ENCODE assay signal across 16 cellular contexts in genomic region chr5:129322968-129323367, GRCh38.
DNase-seq lines count a peak whose midpoint lies in the region; ATAC-seq and TF ChIP-seq lines count a peak whose summit lies in the region.
"Had no signal": no experiment of that assay in that cellular context is flagged by ENCODE, and none has a peak within 500 bp of the region (broad histone marks: within the 10 kb centered on the region; RNA-seq: fewer than 3 reads in every experiment).

No MANE protein-coding gene starts in this region.

- no peak for TF ChIP-seq EP300 in upper lobe of left lung (IDR thresholded peaks at IDR 0.05)

- H3K23ac ChIP-seq in IMR-90 (ENCODE audit: low read depth, low read length) = no peak overlapping the region

- H3K27me3 Mint-ChIP-seq in stimulated activated naive CD8-positive, alpha-beta T cell treated with anti-CD3 and anti-CD28 coated beads, Interleukin-15, amount 100 ng/mL, for 72 hours = no peaks in the 10 kb centered on the region
- H3K27me3 Mint-ChIP-seq: CD4-positive, CD25-positive, alpha-beta regulatory T cell had no signal

- 50% methylated on average over 2 of the region's 3 CpGs; no CpG with 5 or more reads in 1 of the 2 experiments for WGBS in IMR-90 (ENCODE audit: extremely low coverage in 2 of 2, insufficient read length in 1 of 2), 2 experiments
- WGBS in upper lobe of left lung, 2 donors = 60 to 89% methylated on average over 1 to 3 of the region's 3 CpGs

- H3K4me3 ChIP-seq in IMR-90 (ENCODE audit: insufficient read depth, low read depth, low read length) (no peak overlapping the region), upper lobe of left lung (no peak overlapping the region)
- H3K4me3 ChIP-seq: BLaER1 had no signal

- no peak overlapping the region for H3K4me3 Mint-ChIP-seq in stimulated activated naive CD8-positive, alpha-beta T cell treated with anti-CD3 and anti-CD28 coated beads, Interleukin-15, amount 100 ng/mL, for 72 hours
- H3K4me3 Mint-ChIP-seq: CD4-positive, CD25-positive, alpha-beta regulatory T cell; CD8-positive, alpha-beta T cell had no signal

- no peak overlapping the region for H2AK5ac ChIP-seq in IMR-90 (ENCODE audit: low read depth, low read length)

- TF ChIP-seq RAD21 in IMR-90 (IDR thresholded peaks at IDR 0.05; ENCODE audit: low read length) = no peak

- H2BK15ac ChIP-seq in IMR-90 (ENCODE audit: low read depth, low read length) = no peak overlapping the region

- H3K27ac Mint-ChIP-seq in stimulated activated naive CD8-positive, alpha-beta T cell treated with anti-CD3 and anti-CD28 coated beads, Interleukin-15, amount 100 ng/mL, for 72 hours = no peak overlapping the region
- H3K27ac Mint-ChIP-seq: CD4-positive, CD25-positive, alpha-beta regulatory T cell; CD8-positive, alpha-beta T cell had no signal

- in situ Hi-C loops in IMR-90 (cut with MboI; ENCODE audit: low sequenced_read_pairs) = no loop called here

- CTCF ChIA-PET in IMR-90 (lab: Yijun Ruan, JAX) = no interaction called here

- peaks cover 7% of the 10 kb centered on the region; the same call in 1 of the 2 replicates for H3K9me3 ChIP-seq in IMR-90 (ENCODE audit: control insufficient read depth, insufficient read depth, low read length)
- peaks cover 0 to 30% (median 0%) of the 10 kb centered on the region in 4 donors for H3K9me3 ChIP-seq in upper lobe of left lung
- H3K9me3 ChIP-seq: Caco-2 had no signal

- no peak overlapping the region for H3K9ac ChIP-seq in IMR-90 (ENCODE audit: low read depth, low read length)
- H3K9ac ChIP-seq: BLaER1 had no signal

- H4K91ac ChIP-seq in IMR-90 (ENCODE audit: insufficient read depth, low read depth, low read length) = no peak overlapping the region

- H3K14ac ChIP-seq in IMR-90 (replicated peaks; ENCODE audit: low read depth, low read length) = no peak overlapping the region

- no peak overlapping the region for H4K5ac ChIP-seq in IMR-90 (ENCODE audit: low read depth, low read length)

- no peak overlapping the region for H2AK9ac ChIP-seq in IMR-90 (replicated peaks; ENCODE audit: low read depth, low read length, poor library complexity)

- dilution Hi-C loops in IMR-90 (cut with HindIII; ENCODE audit: low sequenced_read_pairs, unreplicated experiment) = no loop called here

- H3K4me1 ChIP-seq in IMR-90 (ENCODE audit: control insufficient read depth, insufficient read depth, low read length) = no peaks in the 10 kb centered on the region
- H3K4me1 ChIP-seq in upper lobe of left lung = no peaks in the 10 kb centered on the region
- H3K4me1 ChIP-seq: BLaER1, Caco-2 had no signal

- H3K36me3 ChIP-seq in IMR-90 (ENCODE audit: control insufficient read depth, insufficient read depth, low read length) (no peaks in the 10 kb centered on the region), upper lobe of left lung (no peaks in the 10 kb centered on the region)
- H3K36me3 ChIP-seq: BLaER1 had no signal

- TF ChIP-seq POLR2A in IMR-90 (IDR thresholded peaks at IDR 0.05; ENCODE audit: low read depth, low read length) (no peak), upper lobe of left lung (IDR thresholded peaks at IDR 0.05) (no peak)

- no TSS peak for BruUV-seq in IMR-90 (replicated peaks; lab: Mats Ljungman, UMichigan)

- H4K8ac ChIP-seq in IMR-90 (ENCODE audit: low read depth in 2 of 2, low read length in 2 of 2) = no peak overlapping the region

- peak overlapping the region; percentile 58 for H2AFZ ChIP-seq in IMR-90 (replicated peaks; ENCODE audit: low read length, poor library complexity)

- H3K9me1 ChIP-seq in IMR-90 (ENCODE audit: insufficient read depth, low read length) = no peaks in the 10 kb centered on the region

- no peak overlapping the region for H3K4ac ChIP-seq in IMR-90 (ENCODE audit: low read depth, low read length)

- no peak overlapping the region for H3K4me2 ChIP-seq in IMR-90 (ENCODE audit: low read depth, low read length)
- H3K4me2 ChIP-seq: BLaER1 had no signal

- no peaks in the 10 kb centered on the region for H4K20me1 ChIP-seq in IMR-90 (ENCODE audit: insufficient read depth, low read length)
- H4K20me1 ChIP-seq: BLaER1 had no signal

- H2BK20ac ChIP-seq in IMR-90 (ENCODE audit: low read depth, low read length) = no peak overlapping the region

- POLR2A ChIA-PET in IMR-90 (lab: Charles Lee; ENCODE audit: unreplicated experiment) = no interaction called here

- no peak overlapping the region for H2BK120ac ChIP-seq in IMR-90 (ENCODE audit: low read depth, low read length)

- H3K9me3 Mint-ChIP-seq in stimulated activated naive CD8-positive, alpha-beta T cell treated with anti-CD3 and anti-CD28 coated beads, Interleukin-15, amount 100 ng/mL, for 72 hours = peaks cover 11 to 32% of the 10 kb centered on the region in 2 donors

- intact Hi-C loops in IMR-90 (cut with micrococcal nuclease) = no loop called here

- no peak for DNase-seq in stimulated activated naive CD8-positive, alpha-beta T cell treated with anti-CD3 and anti-CD28 coated beads, Interleukin-15, amount 100 ng/mL, for 72 hours
- DNase-seq in stimulated activated naive CD8-positive, alpha-beta T cell treated with anti-CD3 and anti-CD28 coated beads, Interleukin-15, Interleukin-2, amounts not matched to agents 100 U/mL and 50 U/mL, for 24 hours = no peak
- no peak for DNase-seq in IMR-90
- no peak for DNase-seq in upper lobe of left lung
- DNase-seq in activated T-cell treated with anti-CD3 and anti-CD28 coated beads, Interleukin-2, amount 50 U/mL, for 48 hours = no peak
- DNase-seq in SIG-M5 (lab: John Stamatoyannopoulos, UW) = no peak
- DNase-seq: Caco-2; CD4-positive, CD25-positive, alpha-beta regulatory T cell; CD8-positive, alpha-beta T cell; DMS153; DND-41; GOT3; HCEC 1CT had no signal

- ATAC-seq in stimulated activated naive CD8-positive, alpha-beta T cell treated with anti-CD3 and anti-CD28 coated beads, Interleukin-15, amount 100 ng/mL, for 72 hours = peak; percentile 23
- ATAC-seq in stimulated activated naive CD8-positive, alpha-beta T cell treated with anti-CD3 and anti-CD28 coated beads, Interleukin-15, Interleukin-2, amounts not matched to agents 100 U/mL and 50 U/mL, for 24 hours = no peak
- no peak for ATAC-seq in IMR-90 (ENCODE audit: low read depth)
- peak; percentile 34 to 39 for ATAC-seq in upper lobe of left lung (ENCODE audit: low FRiP score in 2 of 2)
- no peak for ATAC-seq in HG03457 (IDR thresholded peaks at IDR 0.05; ENCODE audit: unreplicated experiment)
- ATAC-seq: CD8-positive, alpha-beta T cell had no signal

- H3K56ac ChIP-seq in IMR-90 (ENCODE audit: extremely low read depth, insufficient read depth, low read length) = no peak overlapping the region

- H3K27ac ChIP-seq in IMR-90 (ENCODE audit: insufficient read depth, low read length) (no peak overlapping the region), upper lobe of left lung (no peak overlapping the region)
- H3K27ac ChIP-seq: BLaER1, C4-2B had no signal

- TF ChIP-seq CTCF in IMR-90 (conservative IDR thresholded peaks at IDR 0.05; ENCODE audit: low read depth, low read length) (no peak), upper lobe of left lung (IDR thresholded peaks at IDR 0.05) (no peak)

- no peaks in the 10 kb centered on the region for H3K4me1 Mint-ChIP-seq in stimulated activated naive CD8-positive, alpha-beta T cell treated with anti-CD3 and anti-CD28 coated beads, Interleukin-15, amount 100 ng/mL, for 72 hours
- H3K4me1 Mint-ChIP-seq: CD4-positive, CD25-positive, alpha-beta regulatory T cell had no signal

- no peaks in the 10 kb centered on the region for H3K27me3 ChIP-seq in IMR-90 (ENCODE audit: control insufficient read depth, insufficient read depth, low read length)
- no peaks in the 10 kb centered on the region for H3K27me3 ChIP-seq in upper lobe of left lung
- H3K27me3 ChIP-seq: BLaER1 had no signal

- H2BK5ac ChIP-seq in IMR-90 (ENCODE audit: low read depth, low read length, poor library complexity, severe bottlenecking) = no peak overlapping the region

- no peak overlapping the region for H3K18ac ChIP-seq in IMR-90 (ENCODE audit: low read depth, low read length)

- H3K79me1 ChIP-seq in IMR-90 (ENCODE audit: low read depth in 1 of 2, low read length in 2 of 2) = no peaks in the 10 kb centered on the region

TF ChIP-seq in IMR-90, 13 proteins besides CTCF, POLR2A, EP300 and RAD21:
- TF ChIP-seq CHD1 (IDR thresholded peaks at IDR 0.05; ENCODE audit: low read depth, low read length) (no peak), SMC3 (IDR thresholded peaks at IDR 0.05; ENCODE audit: low read depth, low read length) (no peak), BHLHE40 (IDR thresholded peaks at IDR 0.05; ENCODE audit: low read depth, low read length) (no peak), ELK1 (IDR thresholded peaks at IDR 0.05; ENCODE audit: borderline replicate concordance, low read depth, low read length) (no peak), MAZ (IDR thresholded peaks at IDR 0.05; ENCODE audit: borderline replicate concordance, low read depth, low read length) (no peak), RFX5 (IDR thresholded peaks at IDR 0.05; ENCODE audit: low read depth, low read length) (no peak), NFE2L2 (IDR thresholded peaks at IDR 0.05; ENCODE audit: low read depth, low read length) (no peak), CEBPB (IDR thresholded peaks at IDR 0.05; ENCODE audit: low read depth, low read length) (no peak), RCOR1 (IDR thresholded peaks at IDR 0.05; ENCODE audit: insufficient replicate concordance, low read length) (no peak)

Comparison
In these comparisons a context has a peak if more than half of its experiments do, and no peak if none do; other contexts are left out.
1. ATAC-seq: peak in stimulated activated naive CD8-positive, alpha-beta T cell treated with anti-CD3 and anti-CD28 coated beads, Interleukin-15, amount 100 ng/mL, for 72 hours (single experiment) and upper lobe of left lung (2 of 2); none in stimulated activated naive CD8-positive, alpha-beta T cell treated with anti-CD3 and anti-CD28 coated beads, Interleukin-15, Interleukin-2, amounts not matched to agents 100 U/mL and 50 U/mL, for 24 hours (single experiment), IMR-90 (single experiment) and HG03457 (single experiment).